In genomic region chr10:77649333-77650331, GRCh38 we compare ENCODE assay signal across 19 cellular contexts. TPM values are rescaled to one million over a fixed set of nuclear protein-coding genes. Genes with fewer than 3 reads are reported as not detected.
DNase-seq lines count a peak whose midpoint lies in the region; ATAC-seq, FAIRE-seq and TF ChIP-seq lines count a peak whose summit lies in the region.
"Had no signal": no experiment of that assay in that cellular context is flagged by ENCODE, and none has a peak within 500 bp of the region (broad histone marks: within the 10 kb centered on the region; RNA-seq: fewer than 3 reads in every experiment).

No MANE protein-coding gene starts in this region.

- DNase-seq in H7 (peak; percentile 77), NCI-H146 treated with DMSO at 0.1 percent for 48 hours (lab: John Stamatoyannopoulos, UW; ENCODE audit: unreplicated experiment) (peak; percentile 74), HepG2 (ENCODE audit: low spot score) (peak; percentile 16), testis (no peak), NCI-H2196 (lab: John Stamatoyannopoulos, UW; ENCODE audit: unreplicated experiment) (no peak), transverse colon (no peak)
- DNase-seq: activated CD4-positive, CD25-positive, alpha-beta regulatory T cell treated with anti-CD3 and anti-CD28 coated beads, Interleukin-2, amount 50 U/mL, for 72 hours; activated CD8-positive, alpha-beta memory T cell treated with anti-CD3 and anti-CD28 coated beads, Interleukin-2, amount 10 ng/mL, durations not matched to agents 7 days and 5 days; activated gamma-delta T cell; colonic mucosa; islet precursor cell; NCI-H187 treated with DMSO at 0.1 percent for 48 hours; NCI-H526 treated with DMSO at 0.1 percent for 48 hours; stimulated activated CD4-positive, alpha-beta T cell treated with anti-CD3 and anti-CD28 coated beads, Interleukin-4, amount 100 ng/mL, for 24 hours had no signal

- TF ChIP-seq CTCF in HepG2 (CRISPR knock-in tag; IDR thresholded peaks at IDR 0.05): no peak
- TF ChIP-seq CTCF in testis (IDR thresholded peaks at IDR 0.05): no peak
- no peak for TF ChIP-seq CTCF in transverse colon (IDR thresholded peaks at IDR 0.05)

- no peak for TF ChIP-seq RAD21 in HepG2 (CRISPR knock-in tag; IDR thresholded peaks at IDR 0.05)

- TF ChIP-seq EP300 in HepG2 (IDR thresholded peaks at IDR 0.05; ENCODE audit: low read depth in 2 of 2, low read length in 2 of 2): no peak
- no peak for TF ChIP-seq EP300 in HepG2 (CRISPR knock-in tag; IDR thresholded peaks at IDR 0.05; ENCODE audit: borderline replicate concordance)
- no peak for TF ChIP-seq EP300 in transverse colon (IDR thresholded peaks at IDR 0.05; ENCODE audit: low read depth)

- H3K4me3 ChIP-seq in H7 (ENCODE audit: insufficient read depth, low read depth, low read length) (no peak overlapping the region), HepG2 (replicated peaks in 1 of 3; ENCODE audit: insufficient read depth in 1 of 3, low read depth in 2 of 3, low read length in 3 of 3) (no peak overlapping the region), testis (no peak overlapping the region), transverse colon (no peak overlapping the region)
- H3K4me3 ChIP-seq: ascending aorta, colonic mucosa had no signal

- no peak overlapping the region for H3K9ac ChIP-seq in HepG2 (ENCODE audit: insufficient read depth, low read depth, low read length)

- no peaks in the 10 kb centered on the region for H3K36me3 ChIP-seq in H7 (replicated peaks; ENCODE audit: control insufficient read depth, insufficient read depth, low read length)
- H3K36me3 ChIP-seq in HepG2 (replicated peaks in 1 of 2; ENCODE audit: control insufficient read depth in 1 of 2, insufficient read depth in 2 of 2, low read length in 2 of 2): no peaks in the 10 kb centered on the region
- H3K36me3 ChIP-seq in testis (ENCODE audit: low read depth, missing control alignments): no peaks in the 10 kb centered on the region
- no peaks in the 10 kb centered on the region for H3K36me3 ChIP-seq in transverse colon
- H3K36me3 ChIP-seq: ascending aorta, colonic mucosa had no signal

- no peak overlapping the region for H3K4me2 ChIP-seq in HepG2 (ENCODE audit: low read depth, low read length)

- H2AFZ ChIP-seq in HepG2 (ENCODE audit: low read length): no peak overlapping the region

- H3K9me3 ChIP-seq in HepG2 (ENCODE audit: low read length) (no peaks in the 10 kb centered on the region), testis (no peaks in the 10 kb centered on the region), transverse colon (peaks cover 5 to 8% of the 10 kb centered on the region in 2 donors)
- H3K9me3 ChIP-seq: colonic mucosa had no signal

- CTCF ChIA-PET in HepG2 (lab: Yijun Ruan, JAX; ENCODE audit: low intra/inter-chr PET ratio, low total read pairs): no interaction called here

- TF ChIP-seq POLR2A in HepG2 (IDR thresholded peaks at IDR 0.05; ENCODE audit: insufficient read depth in 1 of 2, low read depth in 2 of 2, low read length in 2 of 2): no peak
- no peak for TF ChIP-seq POLR2A in testis (IDR thresholded peaks at IDR 0.05)
- TF ChIP-seq POLR2A in transverse colon (IDR thresholded peaks at IDR 0.05): no peak

- no TSS peak for BruUV-seq in HepG2 (replicated peaks; lab: Mats Ljungman, UMichigan)

- in situ Hi-C loops in HepG2 (cut with HindIII; ENCODE audit: extremely low pct_ligation_motif_present, low pct_unique_long_range_greater_than_20kb): loop anchor here (10.0 kb wide), 1 partner anchor 155 kb away; no protein-coding TSS in a partner anchor
- in situ Hi-C loops in transverse colon (cut with MboI; ENCODE audit: low pct_ligation_motif_present in 1 of 4, low pct_unique_long_range_greater_than_20kb in 1 of 4, low sequenced_read_pairs in 3 of 4): loop anchor here in 2 of 4 donors (10.0 to 25.0 kb wide), 2 partner anchors 237 to 255 kb away; no protein-coding TSS in a partner anchor

- ATAC-seq in GM18861 (IDR thresholded peaks at IDR 0.05; ENCODE audit: unreplicated experiment): peak; percentile 53
- ATAC-seq in HepG2: peak; percentile 92
- no peak for ATAC-seq in HG03135 (IDR thresholded peaks at IDR 0.05; ENCODE audit: unreplicated experiment)
- ATAC-seq: activated CD8-positive, alpha-beta memory T cell treated with anti-CD3 and anti-CD28 coated beads, Interleukin-2, amount 10 ng/mL, durations not matched to agents 7 days and 5 days had no signal

- peak; percentile 15 for FAIRE-seq in HepG2 (lab: Jason Lieb, UNC)

- H3K4me1 ChIP-seq in HepG2 (ENCODE audit: insufficient read depth, low read length) (peaks cover 7% of the 10 kb centered on the region), testis (no peaks in the 10 kb centered on the region), transverse colon (no peaks in the 10 kb centered on the region)
- H3K4me1 ChIP-seq: ascending aorta, colonic mucosa had no signal

- no peaks in the 10 kb centered on the region for H4K20me1 ChIP-seq in HepG2 (ENCODE audit: insufficient read depth, low read length)

- intact Hi-C loops in HepG2 (cut with micrococcal nuclease; ENCODE audit: unreplicated experiment): no loop called here
- intact Hi-C loops in testis (cut with DNase I; ENCODE audit: low total_unique reads): no loop called here
- intact Hi-C loops in transverse colon (cut with DNase I; ENCODE audit: low total_unique reads): loop anchor here (5.0 kb wide), 1 partner anchor 482 kb away; no protein-coding TSS in a partner anchor

- H3K27ac ChIP-seq in HepG2 (ENCODE audit: extremely low read length, insufficient read depth, low read length): no peak overlapping the region
- H3K27ac ChIP-seq in testis: no peak overlapping the region
- no peak overlapping the region for H3K27ac ChIP-seq in transverse colon
- H3K27ac ChIP-seq: ascending aorta, colonic mucosa, HL-60, RWPE1 had no signal

- POLR2A ChIA-PET in HepG2 (lab: Yijun Ruan, JAX): no interaction called here

- H3K27me3 ChIP-seq in H7 (ENCODE audit: control insufficient read depth, insufficient read depth, low read length) (no peaks in the 10 kb centered on the region), HepG2 (ENCODE audit: control insufficient read depth in 1 of 2, insufficient read depth in 2 of 2, low read length in 2 of 2) (no peaks in the 10 kb centered on the region; a peak in 1 of 5 replicates), testis (no peaks in the 10 kb centered on the region), transverse colon (peaks cover 4% of the 10 kb centered on the region)
- H3K27me3 ChIP-seq: ascending aorta, colonic mucosa had no signal

- 25% methylated on average over 8 of the region's 8 CpGs for WGBS in HepG2 (ENCODE audit: low lambda C conversion rate)
- 71 to 79% methylated on average over 7 to 8 of the region's 8 CpGs for WGBS in testis, 2 donors
- 70 to 88% methylated on average over 2 to 8 of the region's 8 CpGs for WGBS in transverse colon (ENCODE audit: low coverage in 1 of 2), 2 donors

- no peaks in the 10 kb centered on the region for H3K79me2 ChIP-seq in HepG2 (ENCODE audit: insufficient read depth, low read length)

TF ChIP-seq in HepG2, 621 proteins besides CTCF, POLR2A, EP300 and RAD21:
- TF ChIP-seq HNF4A (CRISPR knock-in tag; IDR thresholded peaks at IDR 0.05): peak; percentile 55; the same call in 1 of the 2 replicates
- TF ChIP-seq ZNF629 (CRISPR knock-in tag; conservative IDR thresholded peaks at IDR 0.05): peak; percentile 82
- TF ChIP-seq HNF4G (IDR thresholded peaks at IDR 0.05; ENCODE audit: borderline replicate concordance, low read depth, low read length): 0 out of 2 replicates have a peak, but pooled peaks have one; percentile 13
- TF ChIP-seq HNF4G (CRISPR knock-in tag; IDR thresholded peaks at IDR 0.05; ENCODE audit: borderline replicate concordance, low read depth): no peak
- TF ChIP-seq TCF7 (IDR thresholded peaks at IDR 0.05; ENCODE audit: low read depth): no peak
- no peak for TF ChIP-seq ZNF660 (CRISPR knock-in tag; IDR thresholded peaks at IDR 0.05; ENCODE audit: borderline replicate concordance, low read depth)
TF ChIP-seq in HepG2: peak in this region for 3.

RNA-seq across cellular contexts. Expression of gene KCNMA1, which starts 12.0 kb away (rescaled TPM):
- 0.94 and 1.3 TPM in 2 replicates for total RNA-seq in H7 (2014; rRNA removed; shearing (Covaris generic))
- total RNA-seq in HepG2 (2016; rRNA removed; fragmentation: Illumina TruSeq; extraction: Trizol) (0.02 TPM in 1 of 2 replicates, not detected in the other), testis (10 to 100 TPM; 13.6 to 24.7 TPM), transverse colon (100 to 1,000 TPM in 2 of 4 donors, 10 to 100 TPM in 2; 68.4 to 170 (median 119) TPM)
- not detected in 2 replicates for total RNA-seq in HepG2 (2016; cell fraction: cytosol; rRNA removed; fragmentation: Illumina TruSeq; extraction: Trizol; ENCODE audit: low read depth)
- total RNA-seq in HepG2 (2016; cell fraction: insoluble cytoplasmic fraction; rRNA removed; fragmentation: Illumina TruSeq; extraction: Trizol): not detected in 2 replicates
- total RNA-seq in HepG2 (2016; cell fraction: membrane; rRNA removed; fragmentation: Illumina TruSeq; extraction: Trizol): not detected in 2 replicates
- total RNA-seq in HepG2 (2016; cell fraction: nucleus; rRNA removed; fragmentation: Illumina TruSeq; extraction: Trizol): not detected in 2 replicates
- polyA plus RNA-seq in HepG2 (2011; rRNA removed) (not detected in 2 replicates), testis (ENCODE audit: insufficient read depth, low read depth, low replicate concordance) (36.1 TPM)
- not detected in 2 replicates for polyA plus RNA-seq in HepG2 (2011; cell fraction: cytosol; rRNA removed)
- polyA plus RNA-seq in HepG2 (2011; cell fraction: nucleus; rRNA removed): 0.07 TPM in 1 of 2 replicates, not detected in the other
- not detected in 2 replicates for polyA plus RNA-seq in HepG2 (2012)
- not detected in 2 replicates for polyA plus RNA-seq in HepG2 (2016; cell fraction: cytosol; fragmentation: Illumina TruSeq; extraction: Trizol; ENCODE audit: low read depth)
- polyA plus RNA-seq in HepG2 (2016; cell fraction: insoluble cytoplasmic fraction; fragmentation: Illumina TruSeq; extraction: Trizol; ENCODE audit: low read depth): not detected in 2 replicates
- polyA plus RNA-seq in HepG2 (2016; cell fraction: membrane; fragmentation: Illumina TruSeq; extraction: Trizol; ENCODE audit: low read depth): not detected in 2 replicates
- not detected in 2 replicates for polyA plus RNA-seq in HepG2 (2016; cell fraction: nucleus; fragmentation: Illumina TruSeq; extraction: Trizol; ENCODE audit: insufficient read depth, low read depth)
- polyA minus RNA-seq in HepG2 (2011; rRNA and poly(A)+ RNA removed; ENCODE audit: low replicate concordance): 0.28 TPM in 1 of 2 replicates, not detected in the other
- polyA minus RNA-seq in HepG2 (2011; cell fraction: cytosol; rRNA and poly(A)+ RNA removed): not detected in 2 replicates
- polyA minus RNA-seq in HepG2 (2011; cell fraction: nucleus; rRNA and poly(A)+ RNA removed): not detected in 2 replicates

Comparison
In these comparisons a context has a peak if more than half of its experiments do, and no peak if none do; other contexts are left out.
1. DNase-seq: peak in H7 (single experiment), NCI-H146 treated with DMSO at 0.1 percent for 48 hours (single experiment) and HepG2 (single experiment); none in testis (single experiment), NCI-H2196 (single experiment) and transverse colon (single experiment).